Comparison of ENCODE assay signal across 9 cellular contexts in genomic region chr2:179861777-179862117, GRCh38. TPM values are rescaled to one million over a fixed set of nuclear protein-coding genes. Genes with fewer than 3 reads are reported as not detected.
DNase-seq lines count a peak whose midpoint lies in the region; ATAC-seq, FAIRE-seq and TF ChIP-seq lines count a peak whose summit lies in the region.
"Had no signal": no experiment of that assay in that cellular context is flagged by ENCODE, and none has a peak within 500 bp of the region (broad histone marks: within the 10 kb centered on the region; RNA-seq: fewer than 3 reads in every experiment).

No MANE protein-coding gene starts in this region.

- H3K4me3 Mint-ChIP-seq in activated naive CD8-positive, alpha-beta T cell, result peak overlapping the region; percentile 36

- in situ Hi-C loops in transverse colon (cut with MboI; ENCODE audit: low pct_ligation_motif_present in 1 of 4, low pct_unique_long_range_greater_than_20kb in 1 of 4, low sequenced_read_pairs in 3 of 4), result no loop called here

- 23 to 28% methylated on average over 13 to 16 of the region's 16 CpGs for WGBS in transverse colon (ENCODE audit: low coverage in 1 of 2), 2 donors

- H3K27ac Mint-ChIP-seq in activated naive CD8-positive, alpha-beta T cell, result no peak overlapping the region

- TF ChIP-seq CTCF in kidney (IDR thresholded peaks at IDR 0.05; ENCODE audit: borderline replicate concordance, extremely low read depth, insufficient read depth) (no peak), transverse colon (IDR thresholded peaks at IDR 0.05) (no peak), D721Med (IDR thresholded peaks at IDR 0.05; ENCODE audit: insufficient read depth, missing control alignments) (no peak)

- peaks cover 8% of the 10 kb centered on the region for H3K4me1 Mint-ChIP-seq in activated naive CD8-positive, alpha-beta T cell (ENCODE audit: low read depth)

- H3K9me3 ChIP-seq in kidney (ENCODE audit: control insufficient read depth in 1 of 2, low read length in 2 of 2) (no peaks in the 10 kb centered on the region), transverse colon (no peaks in the 10 kb centered on the region)

- peaks cover 32% of the 10 kb centered on the region for H3K27me3 Mint-ChIP-seq in activated naive CD8-positive, alpha-beta T cell

- H3K36me3 ChIP-seq in kidney (ENCODE audit: control insufficient read depth in 1 of 2, insufficient read depth in 2 of 2, low read length in 2 of 2) (no peaks in the 10 kb centered on the region), transverse colon (no peaks in the 10 kb centered on the region)

- DNase-seq in GM03348 (ENCODE audit: low spot score) (peak; percentile 21), kidney (no peak), transverse colon (no peak), D721Med (ENCODE audit: insufficient read length, low spot score) (no peak), urothelium cell line (ENCODE audit: low spot score) (no peak)

- H3K4me1 ChIP-seq in kidney (ENCODE audit: control insufficient read depth in 1 of 2, insufficient read depth in 1 of 2, low read depth in 1 of 2, low read length in 2 of 2) (peaks cover 0 to 7% of the 10 kb centered on the region in 2 donors), transverse colon (peaks cover 0 to 16% (median 12%) of the 10 kb centered on the region in 4 donors)

- H3K4me3 ChIP-seq in kidney (ENCODE audit: low read length in 2 of 2) (peak overlapping the region; percentile 60 to 71), transverse colon (peak overlapping the region in 3 of 4 donors; percentile 45 to 66 (median 52))

- FAIRE-seq in kidney (lab: Jason Lieb, UNC), result no peak
- no peak for FAIRE-seq in D721Med (lab: Jason Lieb, UNC)
- FAIRE-seq in urothelium cell line (lab: Jason Lieb, UNC), result no peak

- no peaks in the 10 kb centered on the region for H3K36me3 Mint-ChIP-seq in activated naive CD8-positive, alpha-beta T cell

- H3K9ac ChIP-seq in kidney (ENCODE audit: low read length in 2 of 2), result no peak overlapping the region

- TF ChIP-seq POLR2A in transverse colon (IDR thresholded peaks at IDR 0.05), result no peak

- peak; percentile 30 for ATAC-seq in HG02852 (IDR thresholded peaks at IDR 0.05; ENCODE audit: unreplicated experiment)
- no peak for ATAC-seq in GM21619 (IDR thresholded peaks at IDR 0.05; ENCODE audit: unreplicated experiment)

- H3K9me3 Mint-ChIP-seq in activated naive CD8-positive, alpha-beta T cell (ENCODE audit: low read depth), result no peaks in the 10 kb centered on the region

- peaks cover 74% of the 10 kb centered on the region for H3K27me3 ChIP-seq in transverse colon

- TF ChIP-seq EP300 in transverse colon (IDR thresholded peaks at IDR 0.05; ENCODE audit: low read depth), result no peak

- intact Hi-C loops in kidney (cut with DNase I), result no loop called here
- intact Hi-C loops in transverse colon (cut with DNase I; ENCODE audit: low total_unique reads), result no loop called here

- H3K27ac ChIP-seq in kidney (ENCODE audit: low read depth in 2 of 2, low read length in 2 of 2), result no peak overlapping the region
- peak overlapping the region in 3 of 4 donors; percentile 39 to 80 (median 62) for H3K27ac ChIP-seq in transverse colon

RNA-seq across cellular contexts. Expression of gene ZNF385B, which starts 0.3 kb away (rescaled TPM):
- total RNA-seq in kidney (10.9 TPM), transverse colon (1 to 10 TPM; 1.2 to 6.0 (median 2.4) TPM)
- 5.9 TPM for polyA plus RNA-seq in kidney (ENCODE audit: insufficient read depth, low read depth, low replicate concordance)
- total RNA-seq: mononuclear cell had no signal

Comparison
In these comparisons a context has a peak if more than half of its experiments do, and no peak if none do; other contexts are left out.
1. H3K27ac ChIP-seq: peak in transverse colon (3 of 4); none in kidney (0 of 2).